ENCODE assay signal across 17 cellular contexts in the genomic region with DNA sequence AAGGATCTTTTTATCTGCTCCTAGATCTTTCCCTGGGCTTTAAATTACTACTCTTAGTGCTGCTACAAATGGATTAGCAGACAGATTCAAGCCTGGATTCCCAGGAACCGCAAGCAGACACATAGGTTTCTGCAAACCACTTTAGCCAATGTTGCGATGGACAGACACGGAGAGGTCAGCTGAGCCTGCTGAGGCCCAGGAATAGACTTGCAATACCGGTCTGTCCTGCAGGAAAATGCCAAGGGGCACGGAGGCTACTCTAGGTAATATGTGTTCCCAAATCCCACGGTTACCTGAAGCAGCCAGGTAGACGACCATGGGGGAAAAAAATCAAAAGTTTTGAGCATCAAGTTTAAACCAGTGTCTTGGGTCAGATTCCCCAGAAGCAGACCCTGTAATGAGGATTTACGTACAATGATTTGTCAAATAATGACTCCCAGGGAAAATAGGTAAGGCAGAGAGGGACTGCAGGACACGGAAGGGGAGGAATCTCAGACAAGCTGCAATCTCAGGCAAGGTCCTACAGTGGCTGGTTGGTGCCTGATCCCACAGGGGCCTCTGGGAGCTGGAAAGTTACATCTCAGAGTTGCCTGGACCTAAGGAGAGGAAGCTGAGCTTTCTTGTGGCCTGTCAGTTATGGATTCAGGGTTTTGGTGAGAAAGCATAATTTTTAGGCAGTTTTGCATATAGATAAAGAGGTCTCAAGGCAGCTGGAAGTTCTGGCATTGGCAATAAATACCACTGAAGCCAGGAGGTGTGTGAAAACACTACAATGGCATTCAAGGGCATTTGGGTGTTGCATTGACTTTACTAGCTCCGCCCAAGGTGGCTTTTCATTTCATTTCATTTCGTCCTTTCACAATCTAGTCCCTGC. TPM values are rescaled to one million over a fixed set of nuclear protein-coding genes. Genes with fewer than 3 reads are reported as not detected.
DNase-seq lines count a peak whose midpoint lies in the region; ATAC-seq, FAIRE-seq and TF ChIP-seq lines count a peak whose summit lies in the region.
"Had no signal": no experiment of that assay in that cellular context is flagged by ENCODE, and none has a peak within 500 bp of the region (broad histone marks: within the 10 kb centered on the region; RNA-seq: fewer than 3 reads in every experiment).

No MANE protein-coding gene starts in this region.

- no peak overlapping the region for H2BK15ac ChIP-seq in H1 (ENCODE audit: low read length)

- POLR2A ChIA-PET in Caco-2 (lab: Charles Lee) (no interaction called here), H1 (lab: Charles Lee; ENCODE audit: partially characterized antibody) (no interaction called here)

- H3K4me3 ChIP-seq in Caco-2 (ENCODE audit: low read depth, low read length) (no peak overlapping the region), H1 (ENCODE audit: extremely low read depth in 1 of 4, insufficient read depth in 2 of 4, low read depth in 3 of 4, low read length in 4 of 4) (no peak overlapping the region), neural progenitor cell (no peak overlapping the region)
- H3K4me3 ChIP-seq: coronary artery, MG63, tibial nerve had no signal

- H3K79me1 ChIP-seq in H1 (ENCODE audit: low read depth, low read length), result no peaks in the 10 kb centered on the region

- 77% methylated on average over 11 of the region's 11 CpGs; no CpG with 5 or more reads in 1 of the 2 experiments for WGBS in H1 (ENCODE audit: extremely low coverage in 1 of 2, insufficient coverage in 1 of 2, insufficient read length in 1 of 2, insufficient replicate concordance in 2 of 2, low coverage in 1 of 2, low lambda C conversion rate in 2 of 2, missing lambda C conversion rate in 1 of 2), 2 experiments

- TF ChIP-seq EP300 in H1 (IDR thresholded peaks at IDR 0.05; ENCODE audit: borderline replicate concordance in 1 of 2, low read depth in 2 of 2, low read length in 2 of 2), result no peak

- H3K27me3 Mint-ChIP-seq in Caco-2 (ENCODE audit: insufficient read depth, unreplicated experiment) (peaks cover 3% of the 10 kb centered on the region), neural progenitor cell (ENCODE audit: insufficient read depth, low read depth) (no peaks in the 10 kb centered on the region)

- H2AFZ ChIP-seq in H1 (ENCODE audit: low read length) (peak overlapping the region; percentile 93), neural progenitor cell (replicated peaks) (peak overlapping the region; percentile 48)

- H2BK20ac ChIP-seq in H1 (ENCODE audit: low read length), result no peak overlapping the region

- intact Hi-C loops in Caco-2 (cut with micrococcal nuclease; ENCODE audit: unreplicated experiment), result loop anchor here (1.0 to 5.0 kb wide), 5 partner anchors 52 to 283 kb away; a partner anchor contains a TSS

- peaks cover 10% of the 10 kb centered on the region for H3K4me1 ChIP-seq in Caco-2
- peaks cover 0 to 10% (median 2%) of the 10 kb centered on the region in 4 experiments; a peak in 2 of 7 replicates for H3K4me1 ChIP-seq in H1 (replicated peaks in 1 of 4; ENCODE audit: control insufficient read depth in 3 of 4, insufficient read depth in 4 of 4, low read length in 3 of 4)
- no peaks in the 10 kb centered on the region for H3K4me1 ChIP-seq in neural progenitor cell

- TF ChIP-seq RAD21 in H1 (IDR thresholded peaks at IDR 0.05 in 1 of 2, conservative IDR thresholded peaks at IDR 0.05 in 1 of 2; ENCODE audit: low read depth in 2 of 2, low read length in 2 of 2), result no peak

- TF ChIP-seq CTCF in Caco-2 (IDR thresholded peaks at IDR 0.05; ENCODE audit: insufficient read depth in 1 of 2, low read depth in 1 of 2, low read length in 1 of 2, severe bottlenecking in 1 of 2, unreplicated experiment in 1 of 2) (no peak), H1 (IDR thresholded peaks at IDR 0.05; ENCODE audit: control extremely low read depth in 1 of 3, insufficient read depth in 1 of 3, low read depth in 1 of 3, low read length in 3 of 3) (no peak), neural progenitor cell (IDR thresholded peaks at IDR 0.05) (no peak)

- H3K14ac ChIP-seq in H1 (ENCODE audit: insufficient read length), result no peak overlapping the region

- H3K4me1 Mint-ChIP-seq in Caco-2 (ENCODE audit: low read depth, unreplicated experiment), result peaks cover 7% of the 10 kb centered on the region
- H3K4me1 Mint-ChIP-seq in neural progenitor cell, result peaks cover 21% of the 10 kb centered on the region
- H3K4me1 Mint-ChIP-seq: memory B cell, T-cell had no signal

- no peaks in the 10 kb centered on the region for H3K23me2 ChIP-seq in H1 (ENCODE audit: low read depth, low read length)

- no peaks in the 10 kb centered on the region for H3F3A ChIP-seq in neural progenitor cell (ENCODE audit: low read depth)

- BruUV-seq in Caco-2 (replicated peaks; lab: Mats Ljungman, UMichigan), result no TSS peak

- no peak overlapping the region; a peak in 1 of 4 replicates for H3K4me2 ChIP-seq in H1 (ENCODE audit: insufficient read depth in 1 of 2, low read depth in 2 of 2, low read length in 2 of 2)
- no peak overlapping the region for H3K4me2 ChIP-seq in neural progenitor cell

- H2AK5ac ChIP-seq in H1 (ENCODE audit: low read depth, low read length), result no peak overlapping the region

- no peak overlapping the region; the same call in 1 of the 2 replicates for H3K18ac ChIP-seq in H1 (ENCODE audit: extremely low read depth, low read length)

- H3K27ac Mint-ChIP-seq in Caco-2 (ENCODE audit: unreplicated experiment) (no peak overlapping the region), neural progenitor cell (peak overlapping the region; percentile 48)
- H3K27ac Mint-ChIP-seq: activated naive CD8-positive, alpha-beta T cell treated with anti-CD3 and anti-CD28 coated beads, Interleukin-2, amount 50 U/mL, for 24 hours; memory B cell; progenitor cell of endocrine pancreas; T-cell had no signal

- H3K79me2 ChIP-seq in H1 (ENCODE audit: control insufficient read depth in 1 of 2, insufficient read depth in 2 of 2, low read length in 2 of 2), result no peaks in the 10 kb centered on the region
- H3K79me2 ChIP-seq in neural progenitor cell (ENCODE audit: low read depth), result no peaks in the 10 kb centered on the region

- no peak overlapping the region for H2BK5ac ChIP-seq in H1 (ENCODE audit: low read depth, low read length)

- no peaks in the 10 kb centered on the region for H3K36me3 Mint-ChIP-seq in Caco-2 (ENCODE audit: insufficient read depth, unreplicated experiment)
- H3K36me3 Mint-ChIP-seq in neural progenitor cell, result no peaks in the 10 kb centered on the region
- H3K36me3 Mint-ChIP-seq: T-cell had no signal

- H3K27me3 ChIP-seq in Caco-2 (replicated peaks; ENCODE audit: control insufficient read depth, insufficient read depth, low read length) (no peaks in the 10 kb centered on the region), H1 (replicated peaks in 1 of 4; ENCODE audit: control insufficient read depth in 3 of 4, extremely low read depth in 1 of 4, insufficient read depth in 3 of 4, low read length in 3 of 4) (no peaks in the 10 kb centered on the region), neural progenitor cell (no peaks in the 10 kb centered on the region)
- H3K27me3 ChIP-seq: MG63, tibial nerve had no signal

- no peak overlapping the region for H3K23ac ChIP-seq in H1 (ENCODE audit: insufficient read length)

- H2BK120ac ChIP-seq in H1 (replicated peaks; ENCODE audit: low read depth, low read length), result no peak overlapping the region

- no peaks in the 10 kb centered on the region for H3K36me3 ChIP-seq in Caco-2 (ENCODE audit: control insufficient read depth, insufficient read depth, low read length)
- no peaks in the 10 kb centered on the region for H3K36me3 ChIP-seq in H1 (ENCODE audit: control insufficient read depth in 2 of 4, insufficient read depth in 4 of 4, low read length in 3 of 4)
- H3K36me3 ChIP-seq in neural progenitor cell, result no peaks in the 10 kb centered on the region
- H3K36me3 ChIP-seq: MG63, tibial nerve had no signal

- peaks cover 3% of the 10 kb centered on the region for H3K9me3 ChIP-seq in Caco-2
- peaks cover 6% of the 10 kb centered on the region in 2 experiments for H3K9me3 ChIP-seq in H1 (ENCODE audit: insufficient read depth in 2 of 2, low read depth in 1 of 2, low read length in 1 of 2)
- no peaks in the 10 kb centered on the region for H3K9me3 ChIP-seq in neural progenitor cell (ENCODE audit: low read depth)
- H3K9me3 ChIP-seq: MG63, tibial nerve had no signal

- H2BK12ac ChIP-seq in H1 (ENCODE audit: low read depth, low read length), result no peak overlapping the region

- CTCF ChIA-PET in Caco-2 (lab: Charles Lee) (interaction anchor here (0.9 to 2.0 kb wide), 5 partner anchors 9 to 285 kb away, joined by 3 to 6 read pairs (median 4); no protein-coding TSS in a partner anchor), H1 (lab: Charles Lee; ENCODE audit: partially characterized antibody) (interaction anchor here (0.6 to 4.6 kb wide), 25 partner anchors 8 to 1358 kb away, joined by 3 to 42 read pairs (median 3); a partner anchor contains a TSS)

- FAIRE-seq in H1 (lab: Jason Lieb, UNC), result no peak

- H3K27ac ChIP-seq in H1 (ENCODE audit: low read depth, low read length), result no peak overlapping the region
- H3K27ac ChIP-seq in neural progenitor cell, result no peak overlapping the region
- H3K27ac ChIP-seq: coronary artery had no signal

- H4K5ac ChIP-seq in H1 (ENCODE audit: insufficient read length, low read depth, low read length), result no peak overlapping the region

- H3K56ac ChIP-seq in H1 (replicated peaks; ENCODE audit: insufficient read length, low read depth, low read length), result no peak overlapping the region

- no peak overlapping the region for H4K91ac ChIP-seq in H1 (replicated peaks; ENCODE audit: insufficient read length, low read length)

- H3K4me3 Mint-ChIP-seq in Caco-2 (ENCODE audit: unreplicated experiment) (peak overlapping the region; percentile 12), neural progenitor cell (no peak overlapping the region)
- H3K4me3 Mint-ChIP-seq: activated naive CD8-positive, alpha-beta T cell treated with anti-CD3 and anti-CD28 coated beads, Interleukin-2, amount 50 U/mL, for 24 hours; activated T-cell treated with anti-CD3 and anti-CD28 coated beads, Interleukin-2, amount 50 U/mL, for 4 hours; memory B cell; T-cell had no signal

- H4K20me1 ChIP-seq in H1 (replicated peaks in 1 of 2; ENCODE audit: control insufficient read depth in 1 of 2, insufficient read depth in 2 of 2, low read length in 2 of 2) (no peaks in the 10 kb centered on the region), neural progenitor cell (ENCODE audit: low read depth) (no peaks in the 10 kb centered on the region)

- ATAC-seq in HG03175 (IDR thresholded peaks at IDR 0.05; ENCODE audit: unreplicated experiment) (peak; percentile 6), GM19395 (IDR thresholded peaks at IDR 0.05; ENCODE audit: unreplicated experiment) (no peak), GM18870 (IDR thresholded peaks at IDR 0.05; ENCODE audit: unreplicated experiment) (no peak)

- H3K9ac ChIP-seq in H1 (replicated peaks in 1 of 4; ENCODE audit: extremely low read depth in 1 of 4, low read depth in 3 of 4, low read length in 3 of 4) (no peak overlapping the region), neural progenitor cell (no peak overlapping the region)

- peak; percentile 32 to 55 for DNase-seq in Caco-2
- DNase-seq in H1 (ENCODE audit: low read depth in 1 of 2, low spot score in 2 of 2), result no peak
- DNase-seq in neural progenitor cell (ENCODE audit: low spot score), result no peak
- DNase-seq in RKO (ENCODE audit: low spot score), result no peak
- DNase-seq in NCI-H1417 treated with DMSO at 0.1 percent for 48 hours (lab: John Stamatoyannopoulos, UW), result no peak

- H3K9me3 Mint-ChIP-seq in Caco-2 (ENCODE audit: unreplicated experiment) (peaks cover 10% of the 10 kb centered on the region), neural progenitor cell (peaks cover 9% of the 10 kb centered on the region)
- H3K9me3 Mint-ChIP-seq: activated T-cell treated with anti-CD3 and anti-CD28 coated beads, Interleukin-2, amount 50 U/mL, for 4 hours; T-cell had no signal

- no peak overlapping the region for H4K8ac ChIP-seq in H1 (ENCODE audit: extremely low read depth, insufficient read depth, low read length)

- H3K4ac ChIP-seq in H1 (replicated peaks; ENCODE audit: insufficient read length, low read depth, low read length), result no peak overlapping the region

- TF ChIP-seq POLR2A in H1 (IDR thresholded peaks at IDR 0.05; ENCODE audit: control extremely low read depth in 1 of 2, low read depth in 2 of 2, low read length in 2 of 2), result no peak

RNA-seq across cellular contexts. Expression of a gene that starts 12.5 kb away (rescaled TPM):
- total RNA-seq in Caco-2 (2022), result not detected in 2 replicates
- total RNA-seq in H1 (2021; fragmentation: NEBNext Ultra II Directional; extraction: Animal tissue kit (Norgen Biotek cat#: 25700)), result not detected in 2 replicates
- not detected in 2 replicates for polyA plus RNA-seq in H1 (2011; rRNA removed)
- not detected for polyA plus RNA-seq in H1 (2011; cell fraction: cytosol; rRNA removed)
- not detected for polyA plus RNA-seq in H1 (2011; cell fraction: nucleus; rRNA removed)
- polyA plus RNA-seq in H1 (2012, experiment 1 of 2), result not detected in 4 replicates
- not detected for polyA plus RNA-seq in H1 (2012, experiment 2 of 2)
- polyA plus RNA-seq in H1 (2013, experiment 1 of 2), result not detected
- polyA plus RNA-seq in H1 (2013, experiment 2 of 2), result not detected
- polyA minus RNA-seq in H1 (2011; rRNA and poly(A)+ RNA removed), result not detected in 2 replicates
- polyA minus RNA-seq in H1 (2011; cell fraction: cytosol; rRNA and poly(A)+ RNA removed), result not detected
- not detected for polyA minus RNA-seq in H1 (2011; cell fraction: nucleus; rRNA and poly(A)+ RNA removed)
- not detected in 2 replicates for total RNA-seq in neural progenitor cell (ENCODE audit: low replicate concordance)
- total RNA-seq: activated T-cell treated with anti-CD3 and anti-CD28 coated beads, Interleukin-2, amount 50 U/mL, for 4 hours; esophagus mucosa; progenitor cell of endocrine pancreas; T-cell; tibial nerve had no signal

RNA-seq across cellular contexts. Expression of a gene that starts 30.8 kb away (rescaled TPM):
- total RNA-seq in Caco-2 (2022) (87.5 and 93.2 TPM in 2 replicates), neural progenitor cell (ENCODE audit: low replicate concordance) (83.1 and 104 TPM in 2 replicates)
- 99.6 and 102 TPM in 2 replicates for total RNA-seq in H1 (2021; fragmentation: NEBNext Ultra II Directional; extraction: Animal tissue kit (Norgen Biotek cat#: 25700))
- 27.2 and 49.4 TPM in 2 replicates for polyA plus RNA-seq in H1 (2011; rRNA removed)
- polyA plus RNA-seq in H1 (2011; cell fraction: cytosol; rRNA removed), result 73.4 TPM
- polyA plus RNA-seq in H1 (2011; cell fraction: nucleus; rRNA removed), result 8.1 TPM
- 59.4 to 113 TPM (median 69.6 TPM) in 4 replicates for polyA plus RNA-seq in H1 (2012, experiment 1 of 2)
- 11.2 TPM for polyA plus RNA-seq in H1 (2012, experiment 2 of 2)
- polyA plus RNA-seq in H1 (2013, experiment 1 of 2), result 173 TPM
- 174 TPM for polyA plus RNA-seq in H1 (2013, experiment 2 of 2)
- 16.8 and 19.6 TPM in 2 replicates for polyA minus RNA-seq in H1 (2011; rRNA and poly(A)+ RNA removed)
- 21.1 TPM for polyA minus RNA-seq in H1 (2011; cell fraction: cytosol; rRNA and poly(A)+ RNA removed)
- 19.5 TPM for polyA minus RNA-seq in H1 (2011; cell fraction: nucleus; rRNA and poly(A)+ RNA removed)

Comparison
In these comparisons a context has a peak if more than half of its experiments do, and no peak if none do; other contexts are left out.
1. DNase-seq: peak in Caco-2 (2 of 2); none in H1 (0 of 2), neural progenitor cell (single experiment), RKO (single experiment) and NCI-H1417 treated with DMSO at 0.1 percent for 48 hours (single experiment).